ENCODE assay signal across 17 cellular contexts in the genomic region with DNA sequence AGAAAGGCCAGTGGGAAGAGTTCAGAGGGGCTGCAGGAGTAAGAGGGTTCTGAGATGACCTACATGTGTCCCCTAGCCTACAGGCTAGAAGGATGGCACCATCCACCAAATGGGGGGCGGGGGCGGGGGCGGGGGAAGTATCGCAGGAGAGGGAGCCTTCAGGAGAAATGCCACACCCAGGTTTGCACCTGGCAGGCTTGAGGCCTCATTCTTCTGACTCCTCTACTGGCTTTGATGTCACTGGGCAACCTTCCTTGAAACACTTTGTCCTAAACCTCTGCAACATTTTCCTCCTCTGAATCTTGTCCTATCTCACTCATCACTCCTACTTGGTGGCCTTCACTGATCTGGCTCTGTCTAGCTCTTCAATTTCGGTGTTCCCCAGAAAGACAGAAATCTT.
"Had no signal": no experiment of that assay in that cellular context is flagged by ENCODE, and none has a peak within 500 bp of the region (broad histone marks: within the 10 kb centered on the region; RNA-seq: fewer than 3 reads in every experiment).

No MANE protein-coding gene starts in this region.

- H3K36me3 ChIP-seq: adrenal gland, brain microvascular endothelial cell, esophagus squamous epithelium, left lung, ovary, stomach, thyroid gland, uterus had no signal

- H3K27me3 ChIP-seq: adrenal gland, brain microvascular endothelial cell, esophagus squamous epithelium, foreskin keratinocyte, left lung, ovary, stomach, thyroid gland, uterus had no signal

- H3K27me3 Mint-ChIP-seq: activated CD4-positive, alpha-beta memory T cell treated with anti-CD3 and anti-CD28 coated beads for 36 hours had no signal

- H3K4me3 Mint-ChIP-seq: activated CD4-positive, alpha-beta memory T cell treated with anti-CD3 and anti-CD28 coated beads for 36 hours; activated naive CD4-positive, alpha-beta T cell treated with anti-CD3 and anti-CD28 coated beads for 36 hours; neural crest cell; T-helper 1 cell treated with Interleukin-12 subunit alpha and Interleukin-12 subunit beta and Interleukin-4 antibody, amounts not matched to agents 30 μg/mL and 1 μg/mL, for 36 hours had no signal

- DNase-seq: activated CD4-positive, alpha-beta memory T cell treated with anti-CD3 and anti-CD28 coated beads for 36 hours; activated naive CD4-positive, alpha-beta T cell treated with anti-CD3 and anti-CD28 coated beads for 36 hours; adrenal gland; brain microvascular endothelial cell; dorsolateral prefrontal cortex; esophagus squamous epithelium; left lung; mesenchymal stem cell; ovary; stimulated activated CD4-positive, alpha-beta T cell treated with anti-CD3 and anti-CD28 coated beads, Interleukin-15, amount 100 ng/mL, for 24 hours; stimulated activated CD4-positive, alpha-beta T cell treated with anti-CD3 and anti-CD28 coated beads, Interleukin-4, amount 100 ng/mL, for 24 hours; stomach; thyroid gland; uterus had no signal

- H3K4me1 ChIP-seq: foreskin keratinocyte, left lung, thyroid gland, uterus had no signal

- H3K27ac Mint-ChIP-seq: activated naive CD4-positive, alpha-beta T cell treated with anti-CD3 and anti-CD28 coated beads for 36 hours had no signal

- H3K4me3 ChIP-seq: adrenal gland, dorsolateral prefrontal cortex, esophagus squamous epithelium, left lung, ovary, stomach, thyroid gland, uterus had no signal

- H3K27ac ChIP-seq: adrenal gland, brain microvascular endothelial cell, foreskin keratinocyte, left lung, ovary, thyroid gland, uterus had no signal

- H3K9me3 ChIP-seq: adrenal gland, esophagus squamous epithelium, left lung, ovary, stomach, thyroid gland, uterus had no signal
